In the genomic region with DNA sequence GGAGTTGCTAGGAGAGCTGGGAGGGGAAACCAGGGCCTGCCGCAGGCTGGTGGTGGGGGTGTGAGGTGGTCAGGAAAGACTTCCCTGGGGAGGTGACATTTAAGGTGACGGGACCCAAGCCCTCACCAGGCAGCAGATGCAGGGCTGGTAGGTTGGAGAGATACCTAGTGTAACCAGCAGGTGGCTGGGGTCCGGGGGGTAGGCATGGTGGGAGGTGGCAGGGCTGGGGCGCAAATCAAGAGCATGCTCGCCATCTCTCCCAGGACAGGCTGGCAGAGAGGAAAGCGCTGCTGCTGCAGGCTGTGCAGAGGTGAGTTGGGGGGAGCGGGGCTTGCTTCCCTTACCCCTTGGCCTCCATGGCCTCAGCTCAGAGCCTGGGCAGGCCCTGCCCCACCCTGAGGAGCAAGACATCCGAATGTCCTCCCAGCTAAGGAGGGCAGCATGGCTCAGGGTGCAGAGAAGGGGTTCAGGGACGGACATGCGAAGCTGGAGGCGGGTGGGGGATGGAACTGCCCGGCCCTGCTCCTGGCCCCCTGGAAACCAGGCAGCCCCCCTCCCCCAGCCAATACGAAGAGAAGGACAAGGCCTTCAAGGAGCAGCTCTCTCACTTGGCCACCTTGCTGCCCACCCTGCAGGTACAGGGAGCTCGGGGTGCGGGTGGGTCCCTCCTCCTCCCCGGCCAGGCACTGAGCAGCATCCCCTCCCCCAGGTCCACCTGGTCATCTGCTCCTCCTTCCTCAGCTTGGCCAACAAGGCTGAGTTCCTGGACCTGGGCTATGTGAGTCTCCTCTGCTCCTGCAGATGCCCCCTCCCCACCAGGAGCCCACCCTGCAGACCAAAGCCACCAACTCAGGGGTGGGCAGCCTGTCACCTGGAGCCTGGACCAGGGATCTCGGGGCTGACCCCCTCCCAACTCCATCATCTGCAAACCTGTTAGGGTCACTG, we compare ENCODE assay signal across 8 cellular contexts. TPM values are rescaled to one million over a fixed set of nuclear protein-coding genes. Genes with fewer than 3 reads are reported as not detected.
DNase-seq lines count a peak whose midpoint lies in the region; ATAC-seq, FAIRE-seq and TF ChIP-seq lines count a peak whose summit lies in the region.

No MANE protein-coding gene starts in this region.

- H3K9me1 ChIP-seq in keratinocyte (ENCODE audit: control insufficient read depth, extremely low read depth, insufficient read depth, low read length): no peaks in the 10 kb centered on the region

- no peaks in the 10 kb centered on the region; the same call in 2 of the 3 replicates for H3K9me3 Mint-ChIP-seq in GM23338

- dilution Hi-C loops in keratinocyte (cut with MboI; ENCODE audit: extremely low pct_ligation_motif_present, low sequenced_read_pairs): no loop called here

- H3K4me2 ChIP-seq in GM23338 (peak overlapping the region; percentile 85), keratinocyte (ENCODE audit: control insufficient read depth, extremely low read depth, insufficient read depth, low read depth, low read length) (no peak overlapping the region)

- no peak overlapping the region for H3K27ac Mint-ChIP-seq in GM23338

- H3K9me3 ChIP-seq in BE2C: no peaks in the 10 kb centered on the region
- no peaks in the 10 kb centered on the region for H3K9me3 ChIP-seq in keratinocyte (ENCODE audit: control insufficient read depth, low read depth, low read length)

- H3K36me3 Mint-ChIP-seq in GM23338 (ENCODE audit: low read depth): no peaks in the 10 kb centered on the region

- H3K9ac ChIP-seq in keratinocyte (ENCODE audit: control insufficient read depth, extremely low read depth, insufficient read depth, low read length): no peak overlapping the region

- H3K36me3 ChIP-seq in BE2C (peaks cover 4% of the 10 kb centered on the region), GM23338 (ENCODE audit: insufficient read depth) (no peaks in the 10 kb centered on the region), keratinocyte (ENCODE audit: control insufficient read depth in 2 of 2, extremely low read depth in 1 of 2, insufficient read depth in 2 of 2, low read length in 2 of 2) (no peaks in the 10 kb centered on the region)

- ATAC-seq in GM23338 (peak; percentile 4), HG03432 (IDR thresholded peaks at IDR 0.05; ENCODE audit: unreplicated experiment) (no peak)

- H3K4me1 Mint-ChIP-seq in GM23338: peaks cover 22% of the 10 kb centered on the region

- peaks cover 40% of the 10 kb centered on the region for H3K27me3 Mint-ChIP-seq in GM23338 (ENCODE audit: insufficient read depth, low read depth, poor library complexity)

- H3K27ac ChIP-seq in GM23338 (ENCODE audit: low read depth) (no peak overlapping the region), keratinocyte (ENCODE audit: control insufficient read depth, insufficient read depth, low read length) (no peak overlapping the region), caudate nucleus (ENCODE audit: low read depth, low read length) (no peak overlapping the region)

- H3F3A ChIP-seq in GM23338 (replicated peaks; ENCODE audit: low read depth): 0 out of 2 replicates have a peak, but pooled peaks cover 8% of the 10 kb centered on the region

- H3K4me1 ChIP-seq in BE2C (no peaks in the 10 kb centered on the region), GM23338 (ENCODE audit: insufficient read depth) (peaks cover 27% of the 10 kb centered on the region), keratinocyte (ENCODE audit: control insufficient read depth, extremely low read depth, insufficient read depth, low read length) (peaks cover 8% of the 10 kb centered on the region)

- H3K27me3 ChIP-seq in BE2C (no peaks in the 10 kb centered on the region), GM23338 (ENCODE audit: insufficient read depth) (peaks cover 48% of the 10 kb centered on the region), keratinocyte (ENCODE audit: control insufficient read depth, extremely low read depth, insufficient read depth, low read length) (no peaks in the 10 kb centered on the region)

- peak; percentile 44; the same call in 1 of the 2 replicates for TF ChIP-seq CTCF in BE2C (IDR thresholded peaks at IDR 0.05; ENCODE audit: low read depth, low read length)
- TF ChIP-seq CTCF in GM23338 (conservative IDR thresholded peaks at IDR 0.05; ENCODE audit: low read depth in 2 of 2): peak; percentile 44 to 49
- peak; percentile 22 to 44 (median 33) for TF ChIP-seq CTCF in keratinocyte (optimal IDR thresholded peaks at IDR 0.05 in 1 of 3, IDR thresholded peaks at IDR 0.05 in 1 of 3, conservative IDR thresholded peaks at IDR 0.05 in 1 of 3; ENCODE audit: extremely low read depth in 1 of 3, insufficient read depth in 2 of 3, low read length in 3 of 3)

- H3K9me2 ChIP-seq in GM23338 (ENCODE audit: insufficient read depth): no peaks in the 10 kb centered on the region

- H3K79me2 ChIP-seq in GM23338 (replicated peaks; ENCODE audit: insufficient read depth) (no peaks in the 10 kb centered on the region), keratinocyte (ENCODE audit: control insufficient read depth, insufficient read depth, low read length) (no peaks in the 10 kb centered on the region)

- H3K4me3 ChIP-seq in BE2C (ENCODE audit: low read depth, low read length): peak overlapping the region; percentile 65
- peak overlapping the region; percentile 55 for H3K4me3 ChIP-seq in GM23338
- no peak overlapping the region for H3K4me3 ChIP-seq in keratinocyte (ENCODE audit: control insufficient read depth in 2 of 3, extremely low read depth in 1 of 3, insufficient read depth in 2 of 3, low read depth in 1 of 3, low read length in 3 of 3)

- H2AFZ ChIP-seq in GM23338 (peak overlapping the region; percentile 78), keratinocyte (ENCODE audit: control insufficient read depth, low read length) (no peak overlapping the region)

- peak overlapping the region; percentile 66 for H3K4me3 Mint-ChIP-seq in GM23338

- DNase-seq in BE2C (peak; percentile 42), GM23338 (ENCODE audit: low spot score) (peak; percentile 70), keratinocyte (ENCODE audit: low read depth, low spot score) (no peak), COLO829 (ENCODE audit: low spot score) (no peak), caudate nucleus (lab: John Stamatoyannopoulos, UW) (no peak), AG20443 (ENCODE audit: low spot score) (no peak)
- peak; percentile 50 to 59 for DNase-seq in activated T-cell treated with anti-CD3 and anti-CD28 coated beads, Interleukin-2, amount 50 U/mL, for 48 hours

- H4K20me1 ChIP-seq in GM23338 (replicated peaks; ENCODE audit: insufficient read depth) (no peaks in the 10 kb centered on the region), keratinocyte (ENCODE audit: control insufficient read depth, extremely low read depth, insufficient read depth, low read length) (no peaks in the 10 kb centered on the region)

- no peak for FAIRE-seq in keratinocyte (lab: Jason Lieb, UNC)

RNA-seq across cellular contexts. Expression of gene RNF207, which starts 4.0 kb away (rescaled TPM):
- 19.9 TPM for polyA plus RNA-seq in BE2C (2012; ENCODE audit: insufficient read depth, insufficient read length, low read depth)
- 1.5 and 2.9 TPM in 2 replicates for total RNA-seq in GM23338 (2014; rRNA removed; shearing (Covaris generic))
- polyA plus RNA-seq in GM23338 (2016; fragmentation: Nextera tagmentation; extraction: Ambion mirVana) (1.3 and 1.7 TPM in 2 replicates), keratinocyte (6.1 to 11.0 TPM (median 8.5 TPM) in 3 replicates)
- 2.1 TPM for polyA plus RNA-seq in keratinocyte (2011; ENCODE audit: low read depth)
- polyA plus RNA-seq in keratinocyte (2011; cell fraction: cytosol; rRNA removed): 1.8 and 2.8 TPM in 2 replicates
- 68.3 and 74.8 TPM in 2 replicates for polyA plus RNA-seq in keratinocyte (2011; cell fraction: nucleus; rRNA removed)
- 1.1 and 4.5 TPM in 2 replicates for polyA plus RNA-seq in keratinocyte (2012; ENCODE audit: low replicate concordance)
- 5.5 to 9.6 TPM (median 6.7 TPM) in 3 replicates for polyA minus RNA-seq in keratinocyte
- 5.4 TPM for polyA minus RNA-seq in keratinocyte (2011; cell fraction: cytosol; rRNA and poly(A)+ RNA removed)
- polyA minus RNA-seq in keratinocyte (2011; cell fraction: nucleus; rRNA and poly(A)+ RNA removed): 12.5 and 14.0 TPM in 2 replicates

RNA-seq across cellular contexts. Expression of gene RPL22, which starts 10.5 kb away (rescaled TPM):
- polyA plus RNA-seq in BE2C (2012; ENCODE audit: insufficient read depth, insufficient read length, low read depth): 260 TPM
- 145 and 149 TPM in 2 replicates for total RNA-seq in GM23338 (2014; rRNA removed; shearing (Covaris generic))
- polyA plus RNA-seq in GM23338 (2016; fragmentation: Nextera tagmentation; extraction: Ambion mirVana) (818 and 851 TPM in 2 replicates), keratinocyte (209 to 421 TPM (median 239 TPM) in 3 replicates)
- polyA plus RNA-seq in keratinocyte (2011; ENCODE audit: low read depth): 511 TPM
- 250 and 473 TPM in 2 replicates for polyA plus RNA-seq in keratinocyte (2011; cell fraction: cytosol; rRNA removed)
- polyA plus RNA-seq in keratinocyte (2011; cell fraction: nucleus; rRNA removed): 68.6 and 124 TPM in 2 replicates
- polyA plus RNA-seq in keratinocyte (2012; ENCODE audit: low replicate concordance): 715 and 1,079 TPM in 2 replicates
- polyA minus RNA-seq in keratinocyte: 8.1 to 53.0 TPM (median 29.8 TPM) in 3 replicates
- 54.1 TPM for polyA minus RNA-seq in keratinocyte (2011; cell fraction: cytosol; rRNA and poly(A)+ RNA removed)
- polyA minus RNA-seq in keratinocyte (2011; cell fraction: nucleus; rRNA and poly(A)+ RNA removed): 12.8 and 21.7 TPM in 2 replicates

RNA-seq across cellular contexts. Expression of gene ICMT, which starts 25.8 kb away (rescaled TPM):
- polyA plus RNA-seq in BE2C (2012; ENCODE audit: insufficient read depth, insufficient read length, low read depth): 25.8 TPM
- 131 and 145 TPM in 2 replicates for total RNA-seq in GM23338 (2014; rRNA removed; shearing (Covaris generic))
- polyA plus RNA-seq in GM23338 (2016; fragmentation: Nextera tagmentation; extraction: Ambion mirVana) (25.6 and 27.8 TPM in 2 replicates), keratinocyte (50.3 to 72.5 TPM (median 59.9 TPM) in 3 replicates)
- polyA plus RNA-seq in keratinocyte (2011; ENCODE audit: low read depth): 18.3 TPM
- polyA plus RNA-seq in keratinocyte (2011; cell fraction: cytosol; rRNA removed): 45.2 and 50.6 TPM in 2 replicates
- 42.9 and 44.7 TPM in 2 replicates for polyA plus RNA-seq in keratinocyte (2011; cell fraction: nucleus; rRNA removed)
- 33.4 and 51.2 TPM in 2 replicates for polyA plus RNA-seq in keratinocyte (2012; ENCODE audit: low replicate concordance)
- 44.3 to 77.6 TPM (median 65.2 TPM) in 3 replicates for polyA minus RNA-seq in keratinocyte
- polyA minus RNA-seq in keratinocyte (2011; cell fraction: cytosol; rRNA and poly(A)+ RNA removed): 69.3 TPM
- polyA minus RNA-seq in keratinocyte (2011; cell fraction: nucleus; rRNA and poly(A)+ RNA removed): 44.2 and 59.4 TPM in 2 replicates

RNA-seq across cellular contexts. Expression of gene CHD5, which starts 29.8 kb away (rescaled TPM):
- 0.52 TPM for polyA plus RNA-seq in BE2C (2012; ENCODE audit: insufficient read depth, insufficient read length, low read depth)
- 1.0 and 1.4 TPM in 2 replicates for total RNA-seq in GM23338 (2014; rRNA removed; shearing (Covaris generic))
- polyA plus RNA-seq in GM23338 (2016; fragmentation: Nextera tagmentation; extraction: Ambion mirVana): 0.32 and 0.45 TPM in 2 replicates
- 0.03 to 0.07 TPM (median 0.05 TPM) in 3 replicates for polyA plus RNA-seq in keratinocyte
- 0.47 TPM for polyA plus RNA-seq in keratinocyte (2011; ENCODE audit: low read depth)
- polyA plus RNA-seq in keratinocyte (2011; cell fraction: cytosol; rRNA removed): 0.04 and 0.07 TPM in 2 replicates
- 0.27 and 0.33 TPM in 2 replicates for polyA plus RNA-seq in keratinocyte (2011; cell fraction: nucleus; rRNA removed)
- 0.10 TPM in 2 replicates for polyA plus RNA-seq in keratinocyte (2012; ENCODE audit: low replicate concordance)
- 0.39 TPM in 1 of 3 replicates, not detected in the others for polyA minus RNA-seq in keratinocyte
- polyA minus RNA-seq in keratinocyte (2011; cell fraction: cytosol; rRNA and poly(A)+ RNA removed): not detected
- polyA minus RNA-seq in keratinocyte (2011; cell fraction: nucleus; rRNA and poly(A)+ RNA removed): 0.11 and 0.16 TPM in 2 replicates

RNA-seq across cellular contexts. Expression of gene HES3, which starts 34.0 kb away (rescaled TPM):
- not detected for polyA plus RNA-seq in BE2C (2012; ENCODE audit: insufficient read depth, insufficient read length, low read depth)
- 49.7 and 50.4 TPM in 2 replicates for total RNA-seq in GM23338 (2014; rRNA removed; shearing (Covaris generic))
- polyA plus RNA-seq in GM23338 (2016; fragmentation: Nextera tagmentation; extraction: Ambion mirVana) (7.1 and 7.7 TPM in 2 replicates), keratinocyte (not detected in 3 replicates)
- not detected for polyA plus RNA-seq in keratinocyte (2011; ENCODE audit: low read depth)
- polyA plus RNA-seq in keratinocyte (2011; cell fraction: cytosol; rRNA removed): not detected in 2 replicates
- polyA plus RNA-seq in keratinocyte (2011; cell fraction: nucleus; rRNA removed): not detected in 2 replicates
- polyA plus RNA-seq in keratinocyte (2012; ENCODE audit: low replicate concordance): not detected in 2 replicates
- not detected in 3 replicates for polyA minus RNA-seq in keratinocyte
- not detected for polyA minus RNA-seq in keratinocyte (2011; cell fraction: cytosol; rRNA and poly(A)+ RNA removed)
- not detected in 2 replicates for polyA minus RNA-seq in keratinocyte (2011; cell fraction: nucleus; rRNA and poly(A)+ RNA removed)

Comparison
In these comparisons a context has a peak if more than half of its experiments do, and no peak if none do; other contexts are left out.
1. DNase-seq: peak in BE2C (single experiment), GM23338 (single experiment) and activated T-cell treated with anti-CD3 and anti-CD28 coated beads, Interleukin-2, amount 50 U/mL, for 48 hours (2 of 2); none in keratinocyte (single experiment), COLO829 (single experiment), caudate nucleus (0 of 61) and AG20443 (single experiment).
2. H3K4me3 ChIP-seq: peak in BE2C (single experiment) and GM23338 (single experiment); none in keratinocyte (0 of 3).
3. Peak in every context shown above with its lines, with median percentiles within 50 percentile points of each other: CTCF ChIP-seq.